Comparison of ENCODE assay signal across 8 cellular contexts in the genomic region with DNA sequence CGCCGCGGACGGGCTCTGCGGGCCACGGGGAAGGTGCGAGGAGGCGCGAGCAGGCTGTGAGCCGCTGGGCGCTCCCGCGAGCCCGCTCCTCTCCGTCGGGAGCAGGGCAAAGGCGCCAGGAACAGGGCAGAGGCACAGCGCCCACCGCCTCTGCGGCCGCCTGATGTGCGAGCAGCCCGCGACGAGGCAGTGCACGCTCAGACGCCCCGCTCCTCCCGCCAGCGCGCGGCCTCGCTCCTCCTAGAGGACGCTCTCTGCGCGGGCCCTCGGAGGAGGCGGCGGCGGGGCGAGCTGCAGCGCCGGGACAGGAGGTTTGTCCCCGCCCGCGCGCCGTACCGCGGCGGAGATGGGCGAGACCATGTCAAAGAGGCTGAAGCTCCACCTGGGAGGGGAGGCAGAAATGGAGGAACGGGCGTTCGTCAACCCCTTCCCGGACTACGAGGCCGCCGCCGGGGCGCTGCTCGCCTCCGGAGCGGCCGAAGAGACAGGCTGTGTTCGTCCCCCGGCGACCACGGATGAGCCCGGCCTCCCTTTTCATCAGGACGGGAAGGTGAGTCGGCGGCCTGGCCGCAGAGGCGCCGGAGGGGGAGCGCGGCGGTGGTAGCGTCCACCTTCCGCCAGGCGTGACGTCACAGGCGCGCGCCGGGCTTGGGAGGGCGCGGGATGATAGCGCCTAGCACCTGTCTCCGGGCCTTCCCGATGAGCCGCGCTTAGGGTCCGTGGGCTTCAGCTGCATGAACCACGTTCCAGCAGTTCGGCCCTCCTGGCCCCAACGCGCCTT. TPM values are rescaled to one million over a fixed set of nuclear protein-coding genes. Genes with fewer than 3 reads are reported as not detected.
DNase-seq lines count a peak whose midpoint lies in the region; ATAC-seq and TF ChIP-seq lines count a peak whose summit lies in the region.

No MANE protein-coding gene starts in this region.

- H3K4me1 Mint-ChIP-seq in endodermal cell = peaks cover 15% of the 10 kb centered on the region

- peak; percentile 78 for ATAC-seq in GM21367 (IDR thresholded peaks at IDR 0.05; ENCODE audit: unreplicated experiment)

- H3K27ac ChIP-seq in endodermal cell (ENCODE audit: low read depth, low read length) (peak overlapping the region; percentile 99), mesodermal cell (ENCODE audit: low read depth, low read length, severe bottlenecking) (peak overlapping the region; percentile 95)

- 0 to 1% methylated on average over 17 to 99 of the region's 99 CpGs for WGBS in endodermal cell (ENCODE audit: insufficient coverage in 1 of 2, insufficient read length in 1 of 2), 2 experiments
- WGBS in mesodermal cell (ENCODE audit: insufficient coverage in 2 of 2), 2 experiments = 0 to 1% methylated on average over 75 to 87 of the region's 99 CpGs

- H3K9me3 ChIP-seq in endodermal cell (ENCODE audit: control insufficient read depth, low read length) = no peaks in the 10 kb centered on the region
- no peaks in the 10 kb centered on the region for H3K9me3 ChIP-seq in mesodermal cell (ENCODE audit: control insufficient read depth, low read length)

- peaks cover 3% of the 10 kb centered on the region for H3K36me3 ChIP-seq in endodermal cell (ENCODE audit: control insufficient read depth, insufficient read depth, low read length)
- peaks cover 6% of the 10 kb centered on the region for H3K36me3 ChIP-seq in mesodermal cell (ENCODE audit: control insufficient read depth, insufficient read depth, low read length)

- peak overlapping the region; percentile 96 for H3K27ac Mint-ChIP-seq in endodermal cell

- TF ChIP-seq CTCF in endodermal cell (conservative IDR thresholded peaks at IDR 0.05) = peak; percentile 53

- in situ Hi-C loops in Caki2 (cut with HindIII; ENCODE audit: low pct_unique_long_range_greater_than_20kb, low sequenced_read_pairs) = no loop called here

- H3K4me3 Mint-ChIP-seq in endodermal cell = peak overlapping the region; percentile 91

- no peaks in the 10 kb centered on the region for H3K36me3 Mint-ChIP-seq in endodermal cell (ENCODE audit: low read depth)

- H3K9me3 Mint-ChIP-seq in endodermal cell = no peaks in the 10 kb centered on the region

- no peaks in the 10 kb centered on the region for H3K4me1 ChIP-seq in endodermal cell (ENCODE audit: control insufficient read depth, insufficient read depth, low read length)
- H3K4me1 ChIP-seq in mesodermal cell (ENCODE audit: control insufficient read depth, insufficient read depth, low read length, poor library complexity, severe bottlenecking) = peaks cover 6% of the 10 kb centered on the region

- DNase-seq in Caki2 (ENCODE audit: low read depth) (peak; percentile 97), HT1080 (ENCODE audit: low read depth) (peak; percentile 89), NOMO-1 treated with DMSO at 0.1 percent for 48 hours (lab: John Stamatoyannopoulos, UW; ENCODE audit: unreplicated experiment) (peak; percentile 88), endodermal cell (peak; percentile 96)
- DNase-seq in activated CD8-positive, alpha-beta memory T cell treated with anti-CD3 and anti-CD28 coated beads, Interleukin-2, amount 50 U/mL, for 1 hour (ENCODE audit: extremely low read depth) = peak; percentile 79
- DNase-seq in stimulated activated CD8-positive, alpha-beta memory T cell treated with anti-CD3 and anti-CD28 coated beads, Interleukin-15, amount 100 ng/mL, for 24 hours (ENCODE audit: low read depth) = peak; percentile 97

- peak overlapping the region; percentile 98 for H3K9ac ChIP-seq in endodermal cell (ENCODE audit: extremely low read depth, low read length, poor library complexity, severe bottlenecking)

- H3K27me3 Mint-ChIP-seq in endodermal cell (ENCODE audit: insufficient read depth) = no peaks in the 10 kb centered on the region

- no peaks in the 10 kb centered on the region for H3K27me3 ChIP-seq in endodermal cell (ENCODE audit: control insufficient read depth, insufficient read depth, low read length, poor library complexity, severe bottlenecking)

- peak overlapping the region; percentile 100 for H3K4me3 ChIP-seq in endodermal cell (ENCODE audit: low read length)
- H3K4me3 ChIP-seq in mesodermal cell (ENCODE audit: extremely low read depth, insufficient read depth, low read length, poor library complexity, severe bottlenecking) = peak overlapping the region; percentile 99

RNA-seq across cellular contexts. Expression of gene LANCL2, which starts 0.7 kb away (rescaled TPM):
- total RNA-seq in Caki2 (2014; rRNA removed; shearing (Covaris generic); ENCODE audit: low replicate concordance) = 14.2 and 20.3 TPM in 2 replicates
- total RNA-seq in HT1080 (2014; rRNA removed; shearing (Covaris generic)) = 19.6 and 28.6 TPM in 2 replicates
- polyA plus RNA-seq in HT1080 (2015; cell fraction: cytosol; rRNA removed) = 16.0 and 17.4 TPM in 2 replicates
- 14.9 and 17.4 TPM in 2 replicates for polyA plus RNA-seq in HT1080 (2015; cell fraction: nucleus; rRNA removed)
- 10 to 100 TPM in 1 of 2 donors, 1 to 10 TPM in 1; 9.4 to 17.7 TPM for total RNA-seq in endodermal cell
- 11.6 TPM for polyA plus RNA-seq in endodermal cell (2013, experiment 1 of 2)
- polyA plus RNA-seq in endodermal cell (2013, experiment 2 of 2) = 11.2 TPM
- 5.1 TPM for polyA plus RNA-seq in mesodermal cell (2013, experiment 1 of 2)
- 6.2 TPM for polyA plus RNA-seq in mesodermal cell (2013, experiment 2 of 2)

Comparison
In these comparisons a context has a peak if more than half of its experiments do, and no peak if none do; other contexts are left out.
1. Peak in every context shown above with its lines: DNase-seq, ATAC-seq, H3K4me3 ChIP-seq and H3K27ac ChIP-seq.